Comparison of ENCODE assay signal across 28 cellular contexts in genomic region chr20:46917155-46917554, GRCh38. TPM values are rescaled to one million over a fixed set of nuclear protein-coding genes. Genes with fewer than 3 reads are reported as not detected.
"Had no signal": no experiment of that assay in that cellular context is flagged by ENCODE, and none has a peak within 500 bp of the region (broad histone marks: within the 10 kb centered on the region; RNA-seq: fewer than 3 reads in every experiment).

No MANE protein-coding gene starts in this region.

- ATAC-seq: activated CD8-positive, alpha-beta T cell treated with anti-CD3 and anti-CD28 coated beads for 36 hours; activated naive CD8-positive, alpha-beta T cell treated with anti-CD3 and anti-CD28 coated beads, Interleukin-2, amount 50 U/mL, for 24 hours had no signal

- H3K4me3 ChIP-seq: ascending aorta had no signal

- H3K36me3 ChIP-seq: ascending aorta had no signal

- FAIRE-seq: TTC549 had no signal

- H3K27me3 ChIP-seq: ascending aorta had no signal

- DNase-seq: activated B cell treated with CpG ODN at 0.5 μM for 24 hours; activated CD4-positive, alpha-beta memory T cell treated with anti-CD3 and anti-CD28 coated beads for 36 hours; activated CD4-positive, alpha-beta T cell treated with anti-CD3 and anti-CD28 coated beads for 4 hours; activated CD4-positive, alpha-beta T cell treated with anti-CD3 and anti-CD28 coated beads, Interleukin-2, amount 10 ng/mL, durations not matched to agents 24 days and 14 days; activated CD4-positive, alpha-beta T cell treated with anti-CD3 and anti-CD28 coated beads, Interleukin-2, amount 50 U/mL, for 1 hour; activated CD4-positive, alpha-beta T cell treated with anti-CD3 and anti-CD28 coated beads, Interleukin-2, amount 50 U/mL, for 4 hours; activated CD4-positive, CD25-positive, alpha-beta regulatory T cell treated with anti-CD3 and anti-CD28 coated beads, Interleukin-2, amount 50 U/mL, for 72 hours; activated CD8-positive, alpha-beta memory T cell treated with anti-CD3 and anti-CD28 coated beads, Interleukin-2, amount 50 U/mL, for 48 hours; activated CD8-positive, alpha-beta T cell treated with anti-CD3 and anti-CD28 coated beads for 36 hours; activated effector memory CD4-positive, alpha-beta T cell treated with Interleukin-2 at 50 U/mL for 16 hours; activated gamma-delta T cell; activated naive CD4-positive, alpha-beta T cell treated with anti-CD3 and anti-CD28 coated beads, Interleukin-2, amount 10 ng/mL, durations not matched to agents 7 days and 5 days; activated naive CD4-positive, alpha-beta T cell treated with Interleukin-2 at 50 U/mL for 16 hours; activated naive CD8-positive, alpha-beta T cell treated with anti-CD3 and anti-CD28 coated beads, Interleukin-2, amount 10 ng/mL, durations not matched to agents 7 days and 5 days; activated naive CD8-positive, alpha-beta T cell treated with anti-CD3 and anti-CD28 coated beads, Interleukin-2, amount 50 U/mL, for 24 hours; activated T-cell treated with anti-CD3 and anti-CD28 coated beads, Interleukin-2, amount 50 U/mL, for 24 hours; activated T-cell treated with anti-CD3 and anti-CD28 coated beads, Interleukin-2, amount 50 U/mL, for 48 hours; amygdala; anterior cingulate cortex; cerebellar nuclear complex; T-helper 1 cell; T-helper 2 cell; T-helper 9 cell had no signal

- H3K27ac ChIP-seq: ascending aorta, VCaP had no signal

- H3K9me3 ChIP-seq: ascending aorta had no signal

RNA-seq across cellular contexts. Expression of gene EYA2, which starts 22.5 kb away (rescaled TPM):
- total RNA-seq: activated CD4-positive, alpha-beta memory T cell treated with anti-CD3 and anti-CD28 coated beads for 36 hours; activated CD4-positive, alpha-beta T cell treated with anti-CD3 and anti-CD28 coated beads, Interleukin-2, amount 10 ng/mL, durations not matched to agents 24 days and 14 days; activated CD8-positive, alpha-beta memory T cell treated with anti-CD3 and anti-CD28 coated beads for 36 hours; activated CD8-positive, alpha-beta T cell treated with anti-CD3 and anti-CD28 coated beads for 36 hours; activated naive CD8-positive, alpha-beta T cell treated with anti-CD3 and anti-CD28 coated beads, Interleukin-2, amount 10 ng/mL, durations not matched to agents 7 days and 5 days; activated T-helper 2 cell treated with anti-CD3 and anti-CD28 coated beads, Interferon-gamma antibody, Interleukin-2, Interleukin-4, amounts not matched to agents 10 μg/mL and 5 μg/mL and 100 μg/mL, durations not matched to agents 14 hours and 24 hours and 36 hours had no signal
